In the genomic region with DNA sequence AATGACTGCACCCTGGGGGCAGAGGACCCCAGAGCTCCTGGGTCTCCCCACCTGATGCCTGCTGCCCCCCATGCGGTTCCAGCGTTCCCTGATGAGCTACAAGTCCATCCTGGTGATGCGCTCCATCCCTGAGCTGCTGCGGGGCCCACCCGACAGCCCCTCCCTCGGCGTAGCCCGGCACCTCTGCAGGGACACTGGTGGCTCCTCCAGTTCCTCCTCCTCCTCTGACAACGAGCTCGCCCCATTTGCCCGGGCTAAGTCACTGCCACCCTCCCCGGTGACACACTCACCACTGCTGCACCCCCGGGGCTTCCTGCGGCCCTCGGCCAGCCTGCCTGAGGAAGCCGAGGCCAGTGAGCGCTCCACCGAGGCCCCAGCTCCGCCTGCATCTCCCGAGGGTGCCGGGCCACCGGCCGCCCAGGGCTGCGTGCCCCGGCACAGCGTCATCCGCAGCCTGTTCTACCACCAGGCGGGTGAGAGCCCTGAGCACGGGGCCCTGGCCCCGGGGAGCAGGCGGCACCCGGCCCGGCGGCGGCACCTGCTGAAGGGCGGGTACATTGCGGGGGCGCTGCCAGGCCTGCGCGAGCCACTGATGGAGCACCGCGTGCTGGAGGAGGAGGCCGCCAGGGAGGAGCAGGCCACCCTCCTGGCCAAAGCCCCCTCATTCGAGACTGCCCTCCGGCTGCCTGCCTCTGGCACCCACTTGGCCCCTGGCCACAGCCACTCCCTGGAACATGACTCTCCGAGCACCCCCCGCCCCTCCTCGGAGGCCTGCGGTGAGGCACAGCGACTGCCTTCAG, we compare ENCODE assay signal across 13 cellular contexts. TPM values are rescaled to one million over a fixed set of nuclear protein-coding genes. Genes with fewer than 3 reads are reported as not detected.
A peak's percentile ranks its signal among the peaks of the same experiment; 100 is the strongest.
DNase-seq lines count a peak whose midpoint lies in the region; ATAC-seq and TF ChIP-seq lines count a peak whose summit lies in the region.
"Had no signal": no experiment of that assay in that cellular context is flagged by ENCODE, and none has a peak within 500 bp of the region (broad histone marks: within the 10 kb centered on the region; RNA-seq: fewer than 3 reads in every experiment).

No MANE protein-coding gene starts in this region.

- no peaks in the 10 kb centered on the region for H3K4me1 ChIP-seq in foreskin keratinocyte
- H3K4me1 ChIP-seq in psoas muscle: peaks cover 19% of the 10 kb centered on the region

- H3K27me3 ChIP-seq in foreskin keratinocyte (peaks cover 32% of the 10 kb centered on the region), psoas muscle (ENCODE audit: insufficient read depth in 3 of 3, low read length in 2 of 3) (no peaks in the 10 kb centered on the region)

- DNase-seq in NCI-H2196 (lab: John Stamatoyannopoulos, UW; ENCODE audit: unreplicated experiment) (peak; percentile 18), NCI-H2196 treated with DMSO at 0.1 percent for 48 hours (lab: John Stamatoyannopoulos, UW; ENCODE audit: unreplicated experiment) (no peak), NCI-H1105 treated with DMSO at 0.1 percent for 48 hours (lab: John Stamatoyannopoulos, UW) (peak; percentile 16), foreskin keratinocyte (no peak), psoas muscle (peak; percentile 39 to 81), activated gamma-delta T cell treated with Interleukin-2 at 50 U/mL for 16 hours (no peak), OCI-M2 (lab: John Stamatoyannopoulos, UW; ENCODE audit: unreplicated experiment) (no peak)
- no peak for DNase-seq in activated CD8-positive, alpha-beta memory T cell treated with anti-CD3 and anti-CD28 coated beads, Interleukin-2, amount 50 U/mL, for 48 hours
- DNase-seq: foreskin fibroblast, midbrain, NCI-H446, T1000 had no signal

- intact Hi-C loops in psoas muscle (cut with DNase I): no loop called here

- no peak overlapping the region for H3K4me3 ChIP-seq in psoas muscle

- ATAC-seq in foreskin keratinocyte: peak; percentile 65
- peak; percentile 12 to 27 (median 20) for ATAC-seq in psoas muscle

- H3K9me3 ChIP-seq in psoas muscle: no peaks in the 10 kb centered on the region

- H3K27ac ChIP-seq in foreskin keratinocyte: no peak overlapping the region
- peak overlapping the region; percentile 58 for H3K27ac ChIP-seq in psoas muscle
- H3K27ac ChIP-seq: KMS-11 had no signal

- peaks cover 3 to 99% of the 10 kb centered on the region in 2 donors for H3K36me3 ChIP-seq in psoas muscle (ENCODE audit: insufficient read depth in 1 of 2, low read depth in 1 of 2)

- WGBS in psoas muscle, 3 donors: 52 to 62% (median 58%) methylated on average over 45 to 50 of the region's 50 CpGs

- TF ChIP-seq CTCF in foreskin keratinocyte (conservative IDR thresholded peaks at IDR 0.05) (peak; percentile 18), psoas muscle (IDR thresholded peaks at IDR 0.05) (no peak)

RNA-seq across cellular contexts. Expression of gene TRIM11, which starts 35.5 kb away (rescaled TPM):
- total RNA-seq in foreskin keratinocyte (27.0 and 28.4 TPM in 2 replicates), psoas muscle (1 to 10 TPM; 2.8 to 4.5 (median 4.0) TPM)
- polyA plus RNA-seq in foreskin keratinocyte (20.9 and 25.4 TPM in 2 replicates), psoas muscle (1 to 10 TPM; 3.1 to 6.3 (median 3.6) TPM)

RNA-seq across cellular contexts. Expression of gene TRIM17, which starts 45.5 kb away (rescaled TPM):
- total RNA-seq in foreskin keratinocyte (0.68 and 0.81 TPM in 2 replicates), psoas muscle (not detected)
- polyA plus RNA-seq in foreskin keratinocyte (0.62 and 0.65 TPM in 2 replicates), psoas muscle (under 1 TPM in 1 of 3 donors, not detected in 2; 0.03 TPM)

Comparison
In these comparisons a context has a peak if more than half of its experiments do, and no peak if none do; other contexts are left out.
1. DNase-seq: peak in NCI-H2196 (single experiment), NCI-H1105 treated with DMSO at 0.1 percent for 48 hours (single experiment) and psoas muscle (2 of 2); none in NCI-H2196 treated with DMSO at 0.1 percent for 48 hours (single experiment), foreskin keratinocyte (0 of 2), activated gamma-delta T cell treated with Interleukin-2 at 50 U/mL for 16 hours (single experiment), activated CD8-positive, alpha-beta memory T cell treated with anti-CD3 and anti-CD28 coated beads, Interleukin-2, amount 50 U/mL, for 48 hours (single experiment) and OCI-M2 (single experiment).